ENCODE assay signal across 12 cellular contexts in genomic region chr9:14343236-14343947, GRCh38. TPM values are rescaled to one million over a fixed set of nuclear protein-coding genes. Genes with fewer than 3 reads are reported as not detected.
DNase-seq lines count a peak whose midpoint lies in the region; ATAC-seq and TF ChIP-seq lines count a peak whose summit lies in the region.
"Had no signal": no experiment of that assay in that cellular context is flagged by ENCODE, and none has a peak within 500 bp of the region (broad histone marks: within the 10 kb centered on the region; RNA-seq: fewer than 3 reads in every experiment).

No MANE protein-coding gene starts in this region.

- peak overlapping the region in 1 of 3 donors; percentile 9 for H3K4me3 ChIP-seq in thyroid gland (replicated peaks in 1 of 3)

- peaks cover 25 to 29% of the 10 kb centered on the region in 2 donors for H3K4me1 ChIP-seq in thyroid gland

- H3K27ac ChIP-seq in layer of hippocampus (ENCODE audit: low read depth, low read length) = peak overlapping the region; percentile 69
- H3K27ac ChIP-seq in thyroid gland = peak overlapping the region; percentile 31 to 74 (median 57)

- H3K27me3 ChIP-seq in layer of hippocampus (ENCODE audit: control insufficient read depth, insufficient read depth, low read length) (no peaks in the 10 kb centered on the region), thyroid gland (no peaks in the 10 kb centered on the region)

- H3K9me3 ChIP-seq in thyroid gland = no peaks in the 10 kb centered on the region

- TF ChIP-seq POLR2A in thyroid gland (IDR thresholded peaks at IDR 0.05) = no peak

- 23 to 42% methylated on average over 4 of the region's 4 CpGs for WGBS in thyroid gland, 2 donors

- ATAC-seq in SK-N-SH treated with all-trans-retinoic acid at 6 μM for 48 hours (peak; percentile 35; the same call in 2 of the 3 replicates), GM18867 (IDR thresholded peaks at IDR 0.05; ENCODE audit: unreplicated experiment) (no peak), GM19467 (IDR thresholded peaks at IDR 0.05; ENCODE audit: unreplicated experiment) (no peak), HG03457 (IDR thresholded peaks at IDR 0.05; ENCODE audit: unreplicated experiment) (no peak)
- ATAC-seq: activated naive CD4-positive, alpha-beta T cell treated with anti-CD3 and anti-CD28 coated beads, Interleukin-2, amount 50 U/mL, for 72 hours had no signal

- DNase-seq in NCI-H345 (lab: John Stamatoyannopoulos, UW) = peak; percentile 28
- no peak for DNase-seq in NCI-H345 treated with DMSO at 0.1 percent for 48 hours (lab: John Stamatoyannopoulos, UW; ENCODE audit: unreplicated experiment)
- DNase-seq in thyroid gland = peak in 1 of 2 donors; percentile 3
- DNase-seq: erythroblast; KBM-7; stimulated activated naive CD8-positive, alpha-beta T cell treated with anti-CD3 and anti-CD28 coated beads, Interleukin-15, amount 100 ng/mL, for 72 hours had no signal

- intact Hi-C loops in thyroid gland (cut with DNase I) = no loop called here

- no peaks in the 10 kb centered on the region for H3K36me3 ChIP-seq in thyroid gland

- TF ChIP-seq CTCF in thyroid gland (IDR thresholded peaks at IDR 0.05) = no peak

TF ChIP-seq in SK-N-SH treated with all-trans-retinoic acid at 6 μM for 48 hours, 23 proteins besides CTCF, POLR2A, EP300 and RAD21:
- TF ChIP-seq ZNF70 (CRISPR knock-in tag; IDR thresholded peaks at IDR 0.05) (no peak), SNAI2 (CRISPR knock-in tag; IDR thresholded peaks at IDR 0.05) (no peak), ZNF8 (CRISPR knock-in tag; IDR thresholded peaks at IDR 0.05) (no peak), OSR1 (CRISPR knock-in tag; IDR thresholded peaks at IDR 0.05) (no peak), CSDC2 (CRISPR knock-in tag; IDR thresholded peaks at IDR 0.05) (no peak), BACH2 (CRISPR knock-in tag; IDR thresholded peaks at IDR 0.05; ENCODE audit: borderline replicate concordance) (no peak), RARB (CRISPR knock-in tag; IDR thresholded peaks at IDR 0.05) (no peak), ESRRG (CRISPR knock-in tag; IDR thresholded peaks at IDR 0.05) (no peak), PPARA (CRISPR knock-in tag; IDR thresholded peaks at IDR 0.05; ENCODE audit: borderline replicate concordance) (no peak), TCF4 (CRISPR knock-in tag; IDR thresholded peaks at IDR 0.05; ENCODE audit: borderline replicate concordance) (no peak), TOX (CRISPR knock-in tag; IDR thresholded peaks at IDR 0.05; ENCODE audit: borderline replicate concordance) (no peak), CSRNP3 (CRISPR knock-in tag; IDR thresholded peaks at IDR 0.05) (no peak), ZFP30 (CRISPR knock-in tag; IDR thresholded peaks at IDR 0.05) (no peak), ARNTL (CRISPR knock-in tag; IDR thresholded peaks at IDR 0.05; ENCODE audit: borderline replicate concordance, low read depth) (no peak), ZNF565 (CRISPR knock-in tag; conservative IDR thresholded peaks at IDR 0.05; ENCODE audit: low read depth) (no peak), ZC3H10 (CRISPR knock-in tag; IDR thresholded peaks at IDR 0.05) (no peak), POU6F1 (CRISPR knock-in tag; IDR thresholded peaks at IDR 0.05; ENCODE audit: borderline replicate concordance, low read depth) (no peak), CREB5 (CRISPR knock-in tag; IDR thresholded peaks at IDR 0.05; ENCODE audit: low read depth) (no peak)
- TF ChIP-seq, protein P1, sequence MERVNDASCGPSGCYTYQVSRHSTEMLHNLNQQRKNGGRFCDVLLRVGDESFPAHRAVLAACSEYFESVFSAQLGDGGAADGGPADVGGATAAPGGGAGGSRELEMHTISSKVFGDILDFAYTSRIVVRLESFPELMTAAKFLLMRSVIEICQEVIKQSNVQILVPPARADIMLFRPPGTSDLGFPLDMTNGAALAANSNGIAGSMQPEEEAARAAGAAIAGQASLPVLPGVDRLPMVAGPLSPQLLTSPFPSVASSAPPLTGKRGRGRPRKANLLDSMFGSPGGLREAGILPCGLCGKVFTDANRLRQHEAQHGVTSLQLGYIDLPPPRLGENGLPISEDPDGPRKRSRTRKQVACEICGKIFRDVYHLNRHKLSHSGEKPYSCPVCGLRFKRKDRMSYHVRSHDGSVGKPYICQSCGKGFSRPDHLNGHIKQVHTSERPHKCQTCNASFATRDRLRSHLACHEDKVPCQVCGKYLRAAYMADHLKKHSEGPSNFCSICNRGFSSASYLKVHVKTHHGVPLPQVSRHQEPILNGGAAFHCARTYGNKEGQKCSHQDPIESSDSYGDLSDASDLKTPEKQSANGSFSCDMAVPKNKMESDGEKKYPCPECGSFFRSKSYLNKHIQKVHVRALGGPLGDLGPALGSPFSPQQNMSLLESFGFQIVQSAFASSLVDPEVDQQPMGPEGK (CRISPR knock-in tag; IDR thresholded peaks at IDR 0.05; ENCODE audit: borderline replicate concordance) = no peak
TF ChIP-seq in SK-N-SH treated with all-trans-retinoic acid at 6 μM for 48 hours: peak in this region for 0.

RNA-seq across cellular contexts. Expression of gene NFIB, which starts 29.5 kb away (rescaled TPM):
- total RNA-seq in thyroid gland = 100 to 1,000 TPM in 3 of 4 donors, 10 to 100 TPM in 1; 57.9 to 144 (median 125) TPM
- total RNA-seq: activated naive CD4-positive, alpha-beta T cell treated with anti-CD3 and anti-CD28 coated beads, Interleukin-2, amount 50 U/mL, for 72 hours had no signal
